8 cellular contexts compared by ENCODE assay signal in the genomic region with DNA sequence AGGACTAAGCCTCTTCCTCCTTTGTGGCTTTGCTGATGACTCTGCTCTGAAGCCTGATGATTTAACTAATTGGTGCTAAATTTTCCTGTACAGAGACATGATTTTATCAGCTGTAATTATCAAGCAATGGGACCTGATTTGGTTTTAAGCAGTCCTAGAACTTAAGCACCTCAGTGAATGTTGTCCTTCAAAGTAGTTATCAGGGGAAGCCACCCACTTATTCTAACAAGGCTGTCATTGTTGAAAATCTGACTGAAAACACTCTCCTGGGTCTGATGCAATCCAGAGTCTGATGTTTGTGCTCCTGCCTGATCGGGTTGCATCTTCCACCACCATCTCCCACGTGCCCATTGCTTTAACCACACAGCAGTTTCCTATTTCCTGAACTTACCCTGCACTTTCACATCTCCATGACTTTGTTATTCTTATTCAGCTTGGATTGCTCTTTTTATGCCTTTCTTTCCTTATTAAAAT. TPM values are rescaled to one million over a fixed set of nuclear protein-coding genes. Genes with fewer than 3 reads are reported as not detected.
DNase-seq lines count a peak whose midpoint lies in the region; ATAC-seq, FAIRE-seq and TF ChIP-seq lines count a peak whose summit lies in the region.
"Had no signal": no experiment of that assay in that cellular context is flagged by ENCODE, and none has a peak within 500 bp of the region (broad histone marks: within the 10 kb centered on the region; RNA-seq: fewer than 3 reads in every experiment).

No MANE protein-coding gene starts in this region.

- H3K27ac Mint-ChIP-seq in T-cell = peak overlapping the region; percentile 73 to 90

- TF ChIP-seq CTCF in endothelial cell of umbilical vein (IDR thresholded peaks at IDR 0.05; ENCODE audit: extremely low read depth in 1 of 2, insufficient read depth in 1 of 2, low read depth in 1 of 2, low read length in 2 of 2) = no peak

- CTCF ChIA-PET in T-cell (lab: Charles Lee) (interaction anchor here (1.4 to 9.2 kb wide), 7 partner anchors 12 to 371 kb away, joined by 4 to 111 read pairs (median 5); no protein-coding TSS in a partner anchor), endothelial cell of umbilical vein (lab: Charles Lee) (interaction anchor here (1.0 to 8.4 kb wide), 6 partner anchors 10 to 155 kb away, joined by 5 to 368 read pairs (median 55); partner anchors contain the start of gene S1PR1)

- peak overlapping the region; percentile 20 for H3K4me2 ChIP-seq in endothelial cell of umbilical vein (ENCODE audit: insufficient read depth, low read length)

- peak overlapping the region; percentile 76 for H2AFZ ChIP-seq in endothelial cell of umbilical vein (ENCODE audit: low read depth, low read length)

- no peaks in the 10 kb centered on the region for H3K36me3 Mint-ChIP-seq in T-cell

- POLR2A ChIA-PET in T-cell (lab: Charles Lee) = interaction anchor here (0.5 to 1.1 kb wide), 2 partner anchors 274 to 383 kb away, joined by 3 to 8 read pairs; no protein-coding TSS in a partner anchor
- POLR2A ChIA-PET in endothelial cell of umbilical vein (lab: Charles Lee) = interaction anchor here (0.5 kb wide), 1 partner anchor 325 kb away, joined by 3 read pairs; no protein-coding TSS in a partner anchor

- H3K4me3 Mint-ChIP-seq in T-cell = peak overlapping the region in 2 of 3 donors; percentile 4 to 43

- H3K27me3 Mint-ChIP-seq in T-cell = no peaks in the 10 kb centered on the region

- peaks cover 3% of the 10 kb centered on the region for H3K9me1 ChIP-seq in endothelial cell of umbilical vein (replicated peaks; ENCODE audit: control insufficient read depth, extremely low read depth, insufficient read depth, low read length)

- peak overlapping the region; percentile 45 for H3K27ac ChIP-seq in endothelial cell of umbilical vein (ENCODE audit: insufficient read depth, low read depth, low read length)

- peak; percentile 30 for ATAC-seq in HG03378 (IDR thresholded peaks at IDR 0.05; ENCODE audit: unreplicated experiment)
- ATAC-seq in T-cell (replicated peaks in 1 of 4) = peak; percentile 45 to 68 (median 47)
- no peak for ATAC-seq in GM19035 (IDR thresholded peaks at IDR 0.05; ENCODE audit: unreplicated experiment)

- no peaks in the 10 kb centered on the region for H3K27me3 ChIP-seq in endothelial cell of umbilical vein (ENCODE audit: control insufficient read depth in 2 of 2, insufficient read depth in 2 of 2, low read length in 2 of 2)

- BruUV-seq in endothelial cell of umbilical vein (replicated peaks; lab: Mats Ljungman, UMichigan) = no TSS peak

- no peaks in the 10 kb centered on the region for H3K79me2 ChIP-seq in endothelial cell of umbilical vein (ENCODE audit: control insufficient read depth, insufficient read depth, low read length)

- dilution Hi-C loops in endothelial cell of umbilical vein (cut with MboI; ENCODE audit: extremely low pct_ligation_motif_present, low sequenced_read_pairs) = no loop called here

- no peaks in the 10 kb centered on the region for H3K9me3 ChIP-seq in endothelial cell of umbilical vein (replicated peaks; ENCODE audit: control insufficient read depth, insufficient read depth, low read length)

- no peak for TF ChIP-seq POLR2A in GM12891 (IDR thresholded peaks at IDR 0.05; ENCODE audit: low read depth, low read length)
- TF ChIP-seq POLR2A in endothelial cell of umbilical vein (IDR thresholded peaks at IDR 0.05; ENCODE audit: low read depth, low read length) = no peak
- no peak for TF ChIP-seq POLR2A in H54 (IDR thresholded peaks at IDR 0.05; ENCODE audit: low read depth, low read length)

- no peak overlapping the region for H3K4me3 ChIP-seq in endothelial cell of umbilical vein (replicated peaks in 1 of 3; ENCODE audit: insufficient read depth in 1 of 3, low read depth in 1 of 3, low read length in 3 of 3)

- DNase-seq in GM12891 (ENCODE audit: insufficient read length, low spot score) (no peak), T-cell (peak in 17 of 34 experiments; percentile 14 to 53 (median 27)), endothelial cell of umbilical vein (ENCODE audit: low read depth, low spot score) (peak; percentile 93), H54 (ENCODE audit: insufficient read length, low spot score) (no peak)
- DNase-seq in stimulated activated CD4-positive, alpha-beta T cell treated with anti-CD3 and anti-CD28 coated beads, Interleukin-2, amount 100 ng/mL, for 48 hours = peak; percentile 43 to 50

- no peaks in the 10 kb centered on the region for H3K36me3 ChIP-seq in endothelial cell of umbilical vein (ENCODE audit: control insufficient read depth in 2 of 2, extremely low read depth in 1 of 2, insufficient read depth in 2 of 2, low read length in 2 of 2)

- H3K4me1 Mint-ChIP-seq in T-cell = peaks cover 63 to 80% (median 71%) of the 10 kb centered on the region in 3 donors

- H3K9me3 Mint-ChIP-seq in T-cell = no peaks in the 10 kb centered on the region

- H3K4me1 ChIP-seq in endothelial cell of umbilical vein (ENCODE audit: control insufficient read depth, extremely low read depth, insufficient read depth, low read length) = peaks cover 41% of the 10 kb centered on the region

- intact Hi-C loops in endothelial cell of umbilical vein (cut with micrococcal nuclease) = no loop called here

- peak overlapping the region; percentile 35 for H3K9ac ChIP-seq in endothelial cell of umbilical vein (replicated peaks; ENCODE audit: extremely low read depth, insufficient read depth, low read length)

- FAIRE-seq in GM12891 (lab: Jason Lieb, UNC) (peak; percentile 76), endothelial cell of umbilical vein (lab: Jason Lieb, UNC) (peak; percentile 73), H54 (lab: Jason Lieb, UNC) (no peak)
- FAIRE-seq: TTC549 had no signal

- H4K20me1 ChIP-seq in endothelial cell of umbilical vein (replicated peaks; ENCODE audit: control insufficient read depth, extremely low read depth, insufficient read depth, low read length) = no peaks in the 10 kb centered on the region

TF ChIP-seq in GM12891, 5 proteins besides CTCF, POLR2A, EP300 and RAD21:
- TF ChIP-seq TAF1 (IDR thresholded peaks at IDR 0.05; ENCODE audit: low read depth, low read length) = no peak
- TF ChIP-seq POU2F2 (IDR thresholded peaks at IDR 0.05; ENCODE audit: low read depth, low read length) = 0 out of 2 replicates have a peak, but pooled peaks have one; percentile 27

TF ChIP-seq in endothelial cell of umbilical vein, 7 proteins besides CTCF, POLR2A, EP300 and RAD21:
- TF ChIP-seq FOS (IDR thresholded peaks at IDR 0.05; ENCODE audit: borderline replicate concordance, insufficient read depth, low read length) = peak; percentile 9
- TF ChIP-seq MAX (IDR thresholded peaks at IDR 0.05; ENCODE audit: insufficient read depth, insufficient read length) = peak; percentile 67
- no peak for TF ChIP-seq MYC (IDR thresholded peaks at IDR 0.05; ENCODE audit: low read depth, low read length)
- TF ChIP-seq GATA2 (IDR thresholded peaks at IDR 0.05; ENCODE audit: insufficient read depth, insufficient read length, low read depth, low read length) = peak; percentile 71
- peak; percentile 14 for TF ChIP-seq JUN (IDR thresholded peaks at IDR 0.05; ENCODE audit: borderline replicate concordance, insufficient read depth, insufficient read length, low read depth)
- no peak for TF ChIP-seq POLR2AphosphoS5 (IDR thresholded peaks at IDR 0.05; ENCODE audit: insufficient read depth, low read depth, low read length)
- TF ChIP-seq EZH2 (IDR thresholded peaks at IDR 0.05; ENCODE audit: borderline replicate concordance, low read depth, low read length, severe bottlenecking) = no peak

RNA-seq across cellular contexts. Expression of gene S1PR1, which starts 54.8 kb away (rescaled TPM):
- polyA plus RNA-seq in GM12891 (2012; ENCODE audit: low read depth, missing spikeins) = 11.5 TPM
- total RNA-seq in T-cell (100 to 1,000 TPM; 178 to 368 (median 354) TPM), endothelial cell of umbilical vein (137 and 138 TPM in 2 replicates)
- 346 and 387 TPM in 2 replicates for polyA plus RNA-seq in endothelial cell of umbilical vein
- polyA plus RNA-seq in endothelial cell of umbilical vein (2011; cell fraction: cytosol; rRNA removed) = 206 and 215 TPM in 2 replicates
- 219 and 225 TPM in 2 replicates for polyA plus RNA-seq in endothelial cell of umbilical vein (2011; cell fraction: nucleus; rRNA removed)
- polyA plus RNA-seq in endothelial cell of umbilical vein (2012) = 130 and 148 TPM in 2 replicates
- polyA minus RNA-seq in endothelial cell of umbilical vein = 433 and 446 TPM in 2 replicates
- not detected for polyA minus RNA-seq in endothelial cell of umbilical vein (2011; cell fraction: cytosol; rRNA and poly(A)+ RNA removed)
- 363 and 384 TPM in 2 replicates for polyA minus RNA-seq in endothelial cell of umbilical vein (2011; cell fraction: nucleus; rRNA and poly(A)+ RNA removed)

Comparison
In these comparisons a context has a peak if more than half of its experiments do, and no peak if none do; other contexts are left out.
1. DNase-seq: peak in endothelial cell of umbilical vein (single experiment) and stimulated activated CD4-positive, alpha-beta T cell treated with anti-CD3 and anti-CD28 coated beads, Interleukin-2, amount 100 ng/mL, for 48 hours (2 of 2); none in GM12891 (single experiment) and H54 (single experiment).